In genomic region chr11:44566559-44566949, GRCh38 we compare ENCODE assay signal across 8 cellular contexts. TPM values are rescaled to one million over a fixed set of nuclear protein-coding genes. Genes with fewer than 3 reads are reported as not detected.
DNase-seq lines count a peak whose midpoint lies in the region; ATAC-seq and TF ChIP-seq lines count a peak whose summit lies in the region.

No MANE protein-coding gene starts in this region.

- H3K4me1 ChIP-seq in GM23338 (ENCODE audit: insufficient read depth) (peaks cover 22% of the 10 kb centered on the region), OCI-LY3 (ENCODE audit: low read length) (peaks cover 53% of the 10 kb centered on the region), endocrine pancreas (ENCODE audit: control insufficient read depth, insufficient read depth, low read length) (no peaks in the 10 kb centered on the region), rectal smooth muscle tissue (ENCODE audit: control insufficient read depth, insufficient read depth, low read length) (peaks cover 11% of the 10 kb centered on the region)

- H3K36me3 Mint-ChIP-seq in GM23338 (ENCODE audit: low read depth) (no peaks in the 10 kb centered on the region; the same call in 2 of the 3 replicates), chondrocyte (ENCODE audit: low read depth) (no peaks in the 10 kb centered on the region)

- H3K27ac ChIP-seq in GM23338 (ENCODE audit: low read depth): no peak overlapping the region
- H3K27ac ChIP-seq in OCI-LY3 (ENCODE audit: low read length): peak overlapping the region; percentile 62
- H3K27ac ChIP-seq in rectal smooth muscle tissue (ENCODE audit: low read depth, low read length): no peak overlapping the region

- peak overlapping the region; percentile 90 for H3K9ac ChIP-seq in OCI-LY3 (ENCODE audit: low read length)
- H3K9ac ChIP-seq in endocrine pancreas (ENCODE audit: control insufficient read depth, insufficient read depth, low read length): peak overlapping the region; percentile 42
- H3K9ac ChIP-seq in rectal smooth muscle tissue (ENCODE audit: low read length): no peak overlapping the region

- intact Hi-C loops in lower leg skin (cut with DNase I; ENCODE audit: low total_unique reads): no loop called here

- peak overlapping the region; percentile 94 for H3K4me2 ChIP-seq in GM23338
- peak overlapping the region; percentile 92 for H3K4me2 ChIP-seq in OCI-LY3 (ENCODE audit: low read length)

- 92 to 95% methylated on average over 1 of the region's 1 CpG for WGBS in lower leg skin, 2 donors

- H3K27ac Mint-ChIP-seq in GM23338 (no peak overlapping the region), chondrocyte (ENCODE audit: unreplicated experiment) (no peak overlapping the region)

- H2AFZ ChIP-seq in GM23338 (no peak overlapping the region), OCI-LY3 (ENCODE audit: low read depth, low read length) (no peak overlapping the region)

- peaks cover 17% of the 10 kb centered on the region for H3K27me3 Mint-ChIP-seq in GM23338 (ENCODE audit: insufficient read depth, low read depth, poor library complexity)
- no peaks in the 10 kb centered on the region for H3K27me3 Mint-ChIP-seq in chondrocyte (ENCODE audit: low read depth)

- no peak for TF ChIP-seq POLR2A in lower leg skin (IDR thresholded peaks at IDR 0.05)

- peaks cover 34% of the 10 kb centered on the region for H3K4me1 Mint-ChIP-seq in GM23338
- peaks cover 57% of the 10 kb centered on the region for H3K4me1 Mint-ChIP-seq in chondrocyte (ENCODE audit: low read depth)

- no peaks in the 10 kb centered on the region for H3K36me3 ChIP-seq in GM23338 (ENCODE audit: insufficient read depth)
- peaks cover 38% of the 10 kb centered on the region for H3K36me3 ChIP-seq in OCI-LY3 (replicated peaks; ENCODE audit: low read depth, low read length)
- H3K36me3 ChIP-seq in endocrine pancreas (ENCODE audit: control insufficient read depth, insufficient read depth, low read length): no peaks in the 10 kb centered on the region
- H3K36me3 ChIP-seq in rectal smooth muscle tissue (ENCODE audit: control insufficient read depth, insufficient read depth, low read length): no peaks in the 10 kb centered on the region

- H4K20me1 ChIP-seq in GM23338 (replicated peaks; ENCODE audit: insufficient read depth) (0 out of 2 replicates have a peak, but pooled peaks cover 4% of the 10 kb centered on the region), OCI-LY3 (ENCODE audit: insufficient read depth, low read length) (peaks cover 50% of the 10 kb centered on the region)

- H3K9me3 ChIP-seq in OCI-LY3 (ENCODE audit: insufficient read depth, low read length) (no peaks in the 10 kb centered on the region), endocrine pancreas (ENCODE audit: control insufficient read depth, low read length) (no peaks in the 10 kb centered on the region)

- TF ChIP-seq CTCF in GM23338 (conservative IDR thresholded peaks at IDR 0.05; ENCODE audit: low read depth in 2 of 2): no peak
- no peak for TF ChIP-seq CTCF in OCI-LY3 (IDR thresholded peaks at IDR 0.05; ENCODE audit: low read depth, low read length)
- no peak for TF ChIP-seq CTCF in lower leg skin (IDR thresholded peaks at IDR 0.05)
- no peak for TF ChIP-seq CTCF in chondrocyte (IDR thresholded peaks at IDR 0.05)

- DNase-seq in GM23338 (ENCODE audit: low spot score) (no peak), lower leg skin (ENCODE audit: low spot score in 2 of 2) (no peak), NCI-H2107 treated with DMSO at 0.1 percent for 48 hours (lab: John Stamatoyannopoulos, UW; ENCODE audit: unreplicated experiment) (no peak), chondrocyte (ENCODE audit: low spot score) (no peak)
- no peak for DNase-seq in activated CD4-positive, alpha-beta T cell treated with anti-CD3 and anti-CD28 coated beads, Interleukin-2, amount 50 U/mL, for 1 hour

- no peaks in the 10 kb centered on the region for H3F3A ChIP-seq in GM23338 (replicated peaks; ENCODE audit: low read depth)

- ATAC-seq in GM23338: no peak

- H3K9me3 Mint-ChIP-seq in GM23338 (no peaks in the 10 kb centered on the region), chondrocyte (ENCODE audit: low read depth) (no peaks in the 10 kb centered on the region)

- H3K9me2 ChIP-seq in GM23338 (ENCODE audit: insufficient read depth): no peaks in the 10 kb centered on the region

- H3K79me2 ChIP-seq in GM23338 (replicated peaks; ENCODE audit: insufficient read depth): no peaks in the 10 kb centered on the region
- H3K79me2 ChIP-seq in OCI-LY3 (ENCODE audit: low read length): peaks cover 61% of the 10 kb centered on the region

- H3K4me3 ChIP-seq in GM23338 (peak overlapping the region; percentile 86; the same call in 1 of the 2 replicates), OCI-LY3 (ENCODE audit: low read length) (peak overlapping the region; percentile 98), endocrine pancreas (ENCODE audit: control insufficient read depth, insufficient read depth, low read length) (peak overlapping the region; percentile 44), rectal smooth muscle tissue (ENCODE audit: low read length) (peak overlapping the region; percentile 65), lower leg skin (ENCODE audit: low read depth, poor library complexity, severe bottlenecking) (no peak overlapping the region)

- peaks cover 22% of the 10 kb centered on the region for H3K27me3 ChIP-seq in GM23338 (ENCODE audit: insufficient read depth)
- no peaks in the 10 kb centered on the region for H3K27me3 ChIP-seq in OCI-LY3 (ENCODE audit: low read depth, low read length)
- no peaks in the 10 kb centered on the region for H3K27me3 ChIP-seq in endocrine pancreas (ENCODE audit: control insufficient read depth, insufficient read depth, low read length)
- no peaks in the 10 kb centered on the region for H3K27me3 ChIP-seq in rectal smooth muscle tissue (ENCODE audit: control insufficient read depth, insufficient read depth, low read length)

- H3K4me3 Mint-ChIP-seq in GM23338 (peak overlapping the region; percentile 67), chondrocyte (ENCODE audit: unreplicated experiment) (no peak overlapping the region)

TF ChIP-seq in GM23338, 12 proteins besides CTCF, POLR2A, EP300 and RAD21:
- TF ChIP-seq EZH2phosphoT487 (IDR thresholded peaks at IDR 0.05; ENCODE audit: unreplicated experiment) (no peak), ZNF331 (CRISPR knock-in tag; IDR thresholded peaks at IDR 0.05; ENCODE audit: low read depth) (no peak), CREB1 (CRISPR knock-in tag; IDR thresholded peaks at IDR 0.05; ENCODE audit: low read depth) (no peak)
- TF ChIP-seq, protein P1, sequence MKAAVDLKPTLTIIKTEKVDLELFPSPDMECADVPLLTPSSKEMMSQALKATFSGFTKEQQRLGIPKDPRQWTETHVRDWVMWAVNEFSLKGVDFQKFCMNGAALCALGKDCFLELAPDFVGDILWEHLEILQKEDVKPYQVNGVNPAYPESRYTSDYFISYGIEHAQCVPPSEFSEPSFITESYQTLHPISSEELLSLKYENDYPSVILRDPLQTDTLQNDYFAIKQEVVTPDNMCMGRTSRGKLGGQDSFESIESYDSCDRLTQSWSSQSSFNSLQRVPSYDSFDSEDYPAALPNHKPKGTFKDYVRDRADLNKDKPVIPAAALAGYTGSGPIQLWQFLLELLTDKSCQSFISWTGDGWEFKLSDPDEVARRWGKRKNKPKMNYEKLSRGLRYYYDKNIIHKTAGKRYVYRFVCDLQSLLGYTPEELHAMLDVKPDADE (IDR thresholded peaks at IDR 0.05): no peak
TF ChIP-seq in GM23338: peak in this region for 0.

RNA-seq across cellular contexts. Expression of gene CD82, which starts 1.1 kb away (rescaled TPM):
- 4.9 and 9.6 TPM in 2 replicates for total RNA-seq in GM23338 (2014; rRNA removed; shearing (Covaris generic))
- polyA plus RNA-seq in GM23338 (2016; fragmentation: Nextera tagmentation; extraction: Ambion mirVana): 4.4 and 5.5 TPM in 2 replicates
- total RNA-seq in lower leg skin: 10 to 100 TPM; 47.1 to 95.4 (median 76.6) TPM
- total RNA-seq in chondrocyte: 14.4 to 46.6 TPM (median 17.0 TPM) in 3 replicates
